In genomic region chr10:72257051-72257892, GRCh38 we compare ENCODE assay signal across 8 cellular contexts. TPM values are rescaled to one million over a fixed set of nuclear protein-coding genes. Genes with fewer than 3 reads are reported as not detected.
DNase-seq lines count a peak whose midpoint lies in the region; ATAC-seq lines count a peak whose summit lies in the region.

No MANE protein-coding gene starts in this region.

- H3K9ac ChIP-seq in BLaER1 (no peak overlapping the region), adipocyte (ENCODE audit: low read length) (peak overlapping the region; percentile 14)

- H3K9me3 ChIP-seq in BLaER1: no peaks in the 10 kb centered on the region
- H3K9me3 ChIP-seq in adipocyte (ENCODE audit: control insufficient read depth, low read length): no peaks in the 10 kb centered on the region
- H3K9me3 ChIP-seq in effector memory CD4-positive, alpha-beta T cell (ENCODE audit: control insufficient read depth, low read length): no peaks in the 10 kb centered on the region

- H3K27ac ChIP-seq in BLaER1: no peak overlapping the region
- H3K27ac ChIP-seq in effector memory CD4-positive, alpha-beta T cell (ENCODE audit: insufficient read depth, low read length, poor library complexity, severe bottlenecking): no peak overlapping the region

- peak overlapping the region; percentile 89 for H3K4me2 ChIP-seq in BLaER1

- H4K20me1 ChIP-seq in BLaER1: no peaks in the 10 kb centered on the region

- ATAC-seq in HG02970 (IDR thresholded peaks at IDR 0.05; ENCODE audit: low FRiP score, unreplicated experiment): peak; percentile 27

- no peak overlapping the region for H3K4me3 ChIP-seq in BLaER1
- no peak overlapping the region for H3K4me3 ChIP-seq in adipocyte (ENCODE audit: low read length)
- no peak overlapping the region for H3K4me3 ChIP-seq in effector memory CD4-positive, alpha-beta T cell (ENCODE audit: insufficient read depth, low read depth, low read length, poor library complexity, severe bottlenecking)

- H3K27me3 ChIP-seq in BLaER1: no peaks in the 10 kb centered on the region
- H3K27me3 ChIP-seq in adipocyte (replicated peaks; ENCODE audit: control insufficient read depth, insufficient read depth, low read length): no peaks in the 10 kb centered on the region
- no peaks in the 10 kb centered on the region for H3K27me3 ChIP-seq in effector memory CD4-positive, alpha-beta T cell (replicated peaks; ENCODE audit: control insufficient read depth, insufficient read depth, low read length, poor library complexity, severe bottlenecking)

- peaks cover 98% of the 10 kb centered on the region for H3K4me1 ChIP-seq in BLaER1
- H3K4me1 ChIP-seq in adipocyte (ENCODE audit: control insufficient read depth, insufficient read depth, low read length): peaks cover 81% of the 10 kb centered on the region
- peaks cover 67% of the 10 kb centered on the region for H3K4me1 ChIP-seq in effector memory CD4-positive, alpha-beta T cell (ENCODE audit: control insufficient read depth, insufficient read depth, low read length, poor library complexity, severe bottlenecking)

- peak; percentile 64 for DNase-seq in adipocyte (ENCODE audit: low read depth)
- peak; percentile 29 for DNase-seq in mucosa of gallbladder (ENCODE audit: low spot score)
- DNase-seq in NCI-H226: no peak
- no peak for DNase-seq in effector CD4-positive, alpha-beta T cell
- DNase-seq in effector memory CD4-positive, alpha-beta T cell: no peak
- DNase-seq in NCI-H2081 treated with DMSO at 0.1 percent for 48 hours (lab: John Stamatoyannopoulos, UW): no peak

- no peaks in the 10 kb centered on the region for H3K36me3 ChIP-seq in BLaER1
- H3K36me3 ChIP-seq in adipocyte (ENCODE audit: control insufficient read depth, insufficient read depth, low read length, severe bottlenecking): no peaks in the 10 kb centered on the region
- H3K36me3 ChIP-seq in effector memory CD4-positive, alpha-beta T cell (ENCODE audit: control insufficient read depth, insufficient read depth, low read length): no peaks in the 10 kb centered on the region

RNA-seq across cellular contexts. Expression of gene DDIT4, which starts 16.5 kb away (rescaled TPM):
- total RNA-seq in mucosa of gallbladder: 191 TPM

RNA-seq across cellular contexts. Expression of gene ASCC1, which starts 41.2 kb away (rescaled TPM):
- 27.5 TPM for total RNA-seq in mucosa of gallbladder

RNA-seq across cellular contexts. Expression of gene ANAPC16, which starts 41.5 kb away (rescaled TPM):
- 128 TPM for total RNA-seq in mucosa of gallbladder

Comparison
In these comparisons a context has a peak if more than half of its experiments do, and no peak if none do; other contexts are left out.
1. DNase-seq: peak in adipocyte (single experiment) and mucosa of gallbladder (single experiment); none in NCI-H226 (single experiment), effector CD4-positive, alpha-beta T cell (single experiment), effector memory CD4-positive, alpha-beta T cell (0 of 3) and NCI-H2081 treated with DMSO at 0.1 percent for 48 hours (single experiment).